In genomic region chr18:76620326-76620813, GRCh38 we compare ENCODE assay signal across 8 cellular contexts.
DNase-seq lines count a peak whose midpoint lies in the region; ATAC-seq, FAIRE-seq and TF ChIP-seq lines count a peak whose summit lies in the region.

No MANE protein-coding gene starts in this region.

- DNase-seq in AG20443 (ENCODE audit: low spot score) (peak; percentile 90), GM19239 (ENCODE audit: insufficient read length, low spot score) (peak; percentile 72), RPMI7951 (ENCODE audit: low read depth) (peak; percentile 53), brain pericyte (ENCODE audit: low read depth, low spot score) (peak; percentile 34), retinal pigment epithelial cell (ENCODE audit: low read depth) (no peak)
- DNase-seq in central memory CD4-positive, alpha-beta T cell, result no peak

- peak overlapping the region; percentile 36 for H3K4me3 ChIP-seq in iPS-11a (ENCODE audit: low read depth, low read length)
- peak overlapping the region; percentile 43 for H3K4me3 ChIP-seq in retinal pigment epithelial cell (ENCODE audit: low read length)

- peak; percentile 78 for FAIRE-seq in GM19239 (lab: Jason Lieb, UNC)

- peak; percentile 73 for TF ChIP-seq CTCF in retinal pigment epithelial cell (conservative IDR thresholded peaks at IDR 0.05; ENCODE audit: low read depth, low read length)

- ATAC-seq in HG03432 (IDR thresholded peaks at IDR 0.05; ENCODE audit: unreplicated experiment), result peak; percentile 91

Comparison
In these comparisons a context has a peak if more than half of its experiments do, and no peak if none do; other contexts are left out.
1. DNase-seq: peak in AG20443 (single experiment), GM19239 (single experiment), RPMI7951 (single experiment) and brain pericyte (single experiment); none in retinal pigment epithelial cell (single experiment) and central memory CD4-positive, alpha-beta T cell (single experiment).